Comparison of ENCODE assay signal across 10 cellular contexts in genomic region chr20:50305636-50306477, GRCh38.
DNase-seq lines count a peak whose midpoint lies in the region; ATAC-seq and TF ChIP-seq lines count a peak whose summit lies in the region.
"Had no signal": no experiment of that assay in that cellular context is flagged by ENCODE, and none has a peak within 500 bp of the region (broad histone marks: within the 10 kb centered on the region; RNA-seq: fewer than 3 reads in every experiment).

No MANE protein-coding gene starts in this region.

- H3K36me3 ChIP-seq in mucosa of descending colon (ENCODE audit: low read depth), result no peaks in the 10 kb centered on the region

- ATAC-seq in mucosa of descending colon (peak; percentile 76), HG03025 (IDR thresholded peaks at IDR 0.05; ENCODE audit: low FRiP score, unreplicated experiment) (no peak), HG03432 (IDR thresholded peaks at IDR 0.05; ENCODE audit: unreplicated experiment) (no peak)

- TF ChIP-seq CTCF in chondrocyte (IDR thresholded peaks at IDR 0.05), result no peak
- TF ChIP-seq CTCF in mucosa of descending colon (IDR thresholded peaks at IDR 0.05), result no peak

- no peaks in the 10 kb centered on the region for H3K9me3 ChIP-seq in mucosa of descending colon

- H3K4me3 Mint-ChIP-seq in chondrocyte (ENCODE audit: unreplicated experiment), result no peak overlapping the region
- H3K4me3 Mint-ChIP-seq: CD4-positive, alpha-beta T cell had no signal

- H3K4me3 ChIP-seq in mucosa of descending colon, result no peak overlapping the region

- no peaks in the 10 kb centered on the region for H3K9me3 Mint-ChIP-seq in chondrocyte (ENCODE audit: low read depth)
- H3K9me3 Mint-ChIP-seq: CD4-positive, alpha-beta T cell had no signal

- H3K27me3 Mint-ChIP-seq in chondrocyte (ENCODE audit: low read depth), result no peaks in the 10 kb centered on the region
- H3K27me3 Mint-ChIP-seq: CD4-positive, alpha-beta T cell had no signal

- peak overlapping the region; percentile 93 for H3K27ac Mint-ChIP-seq in chondrocyte (ENCODE audit: unreplicated experiment)
- H3K27ac Mint-ChIP-seq: CD4-positive, alpha-beta T cell had no signal

- peak; percentile 51 for DNase-seq in A172 (ENCODE audit: low spot score)
- DNase-seq in NCI-H2029 treated with DMSO at 0.1 percent for 48 hours (lab: John Stamatoyannopoulos, UW), result peak; percentile 45
- no peak for DNase-seq in chondrocyte (ENCODE audit: low spot score)
- peak; percentile 72 to 76 (median 75) for DNase-seq in mucosa of descending colon
- no peak for DNase-seq in stimulated activated CD4-positive, alpha-beta T cell treated with anti-CD3 and anti-CD28 coated beads, Interleukin-2, amount 100 ng/mL, for 24 hours
- no peak for DNase-seq in SW 1271 (lab: John Stamatoyannopoulos, UW)
- DNase-seq: CD4-positive, alpha-beta T cell; NCI-H1092 had no signal

- H3K36me3 Mint-ChIP-seq in chondrocyte (ENCODE audit: low read depth), result no peaks in the 10 kb centered on the region

- H3K4me1 ChIP-seq in mucosa of descending colon (ENCODE audit: low read depth), result peaks cover 29% of the 10 kb centered on the region

- intact Hi-C loops in mucosa of descending colon (cut with DNase I, micrococcal nuclease), result no loop called here

- peaks cover 67% of the 10 kb centered on the region for H3K4me1 Mint-ChIP-seq in chondrocyte (ENCODE audit: low read depth)

Comparison
In these comparisons a context has a peak if more than half of its experiments do, and no peak if none do; other contexts are left out.
1. DNase-seq: peak in A172 (single experiment), NCI-H2029 treated with DMSO at 0.1 percent for 48 hours (single experiment) and mucosa of descending colon (3 of 3); none in chondrocyte (single experiment), stimulated activated CD4-positive, alpha-beta T cell treated with anti-CD3 and anti-CD28 coated beads, Interleukin-2, amount 100 ng/mL, for 24 hours (0 of 2) and SW 1271 (0 of 2).